Comparison of ENCODE assay signal across 15 cellular contexts in genomic region chr12:88144037-88144436, GRCh38. TPM values are rescaled to one million over a fixed set of nuclear protein-coding genes. Genes with fewer than 3 reads are reported as not detected.
A peak's percentile ranks its signal among the peaks of the same experiment; 100 is the strongest.
DNase-seq lines count a peak whose midpoint lies in the region; ATAC-seq, FAIRE-seq and TF ChIP-seq lines count a peak whose summit lies in the region.
"Had no signal": no experiment of that assay in that cellular context is flagged by ENCODE, and none has a peak within 500 bp of the region (broad histone marks: within the 10 kb centered on the region; RNA-seq: fewer than 3 reads in every experiment).

No MANE protein-coding gene starts in this region.

- ATAC-seq in stimulated activated naive CD8-positive, alpha-beta T cell treated with anti-CD3 and anti-CD28 coated beads, Interleukin-15, amount 100 ng/mL, for 72 hours = no peak
- no peak for ATAC-seq in GM18909 (IDR thresholded peaks at IDR 0.05; ENCODE audit: poor library complexity, unreplicated experiment)
- ATAC-seq in HG03565 (IDR thresholded peaks at IDR 0.05; ENCODE audit: unreplicated experiment) = no peak
- no peak for ATAC-seq in GM19351 (IDR thresholded peaks at IDR 0.05; ENCODE audit: unreplicated experiment)
- ATAC-seq: mucosa of descending colon, upper lobe of right lung had no signal

- peaks cover 48% of the 10 kb centered on the region for H3K4me1 Mint-ChIP-seq in stimulated activated naive CD8-positive, alpha-beta T cell treated with anti-CD3 and anti-CD28 coated beads, Interleukin-15, Interleukin-2, amounts not matched to agents 100 ng/mL and 50 ng/mL, for 24 hours (ENCODE audit: low read depth)
- peaks cover 37% of the 10 kb centered on the region for H3K4me1 Mint-ChIP-seq in stimulated activated naive CD8-positive, alpha-beta T cell treated with anti-CD3 and anti-CD28 coated beads, Interleukin-15, amount 100 ng/mL, for 72 hours

- no peaks in the 10 kb centered on the region for H3K9me3 Mint-ChIP-seq in stimulated activated naive CD8-positive, alpha-beta T cell treated with anti-CD3 and anti-CD28 coated beads, Interleukin-15, Interleukin-2, amounts not matched to agents 100 ng/mL and 50 ng/mL, for 24 hours
- no peaks in the 10 kb centered on the region for H3K9me3 Mint-ChIP-seq in stimulated activated naive CD8-positive, alpha-beta T cell treated with anti-CD3 and anti-CD28 coated beads, Interleukin-15, amount 100 ng/mL, for 72 hours

- H3K4me2 ChIP-seq in PC-9 = peak overlapping the region; percentile 85
- peak overlapping the region; percentile 74 for H3K4me2 ChIP-seq in keratinocyte (ENCODE audit: control insufficient read depth, extremely low read depth, insufficient read depth, low read depth, low read length)

- POLR2A ChIA-PET in PC-9 (lab: Charles Lee; ENCODE audit: unreplicated experiment) = no interaction called here

- H3K27me3 ChIP-seq in PC-9 (ENCODE audit: insufficient read depth, low read depth) (no peaks in the 10 kb centered on the region), keratinocyte (ENCODE audit: control insufficient read depth, extremely low read depth, insufficient read depth, low read length) (no peaks in the 10 kb centered on the region)
- H3K27me3 ChIP-seq: cardiac muscle cell, upper lobe of right lung had no signal

- H3K79me2 ChIP-seq in PC-9 (ENCODE audit: low read depth) (peaks cover 26% of the 10 kb centered on the region), keratinocyte (ENCODE audit: control insufficient read depth, insufficient read depth, low read length) (peaks cover 42% of the 10 kb centered on the region)

- peak; percentile 43 for FAIRE-seq in keratinocyte (lab: Jason Lieb, UNC)
- FAIRE-seq: kidney had no signal

- no peaks in the 10 kb centered on the region for H3K27me3 Mint-ChIP-seq in stimulated activated naive CD8-positive, alpha-beta T cell treated with anti-CD3 and anti-CD28 coated beads, Interleukin-15, Interleukin-2, amounts not matched to agents 100 ng/mL and 50 ng/mL, for 24 hours
- H3K27me3 Mint-ChIP-seq in stimulated activated naive CD8-positive, alpha-beta T cell treated with anti-CD3 and anti-CD28 coated beads, Interleukin-15, amount 100 ng/mL, for 72 hours = no peaks in the 10 kb centered on the region

- H3F3A ChIP-seq in PC-9 (ENCODE audit: insufficient read depth, low read depth) = peaks cover 8% of the 10 kb centered on the region; the same call in 1 of the 2 replicates

- peaks cover 13% of the 10 kb centered on the region for H3K36me3 Mint-ChIP-seq in stimulated activated naive CD8-positive, alpha-beta T cell treated with anti-CD3 and anti-CD28 coated beads, Interleukin-15, Interleukin-2, amounts not matched to agents 100 ng/mL and 50 ng/mL, for 24 hours (ENCODE audit: low read depth)

- peaks cover 13% of the 10 kb centered on the region for H3K4me1 ChIP-seq in PC-9 (replicated peaks; ENCODE audit: insufficient read depth)
- peaks cover 36% of the 10 kb centered on the region for H3K4me1 ChIP-seq in keratinocyte (ENCODE audit: control insufficient read depth, extremely low read depth, insufficient read depth, low read length)
- H3K4me1 ChIP-seq: upper lobe of right lung had no signal

- no peak for DNase-seq in stimulated activated naive CD8-positive, alpha-beta T cell treated with anti-CD3 and anti-CD28 coated beads, Interleukin-15, amount 100 ng/mL, for 72 hours
- DNase-seq in PC-9 = no peak
- no peak for DNase-seq in keratinocyte (ENCODE audit: low read depth, low spot score)
- no peak for DNase-seq in activated CD4-positive, CD25-positive, alpha-beta regulatory T cell (lab: John Stamatoyannopoulos, UW)
- DNase-seq: activated CD4-positive, alpha-beta T cell treated with anti-CD3 and anti-CD28 coated beads, Interleukin-2, amount 50 U/mL, for 48 hours; Kasumi-1; kidney; mucosa of descending colon; NCI-H524; upper lobe of right lung had no signal

- dilution Hi-C loops in keratinocyte (cut with MboI; ENCODE audit: extremely low pct_ligation_motif_present, low sequenced_read_pairs) = no loop called here

- H3K9ac ChIP-seq in keratinocyte (ENCODE audit: control insufficient read depth, extremely low read depth, insufficient read depth, low read length) = peak overlapping the region; percentile 43

- H3K4me3 ChIP-seq in PC-9 (no peak overlapping the region), keratinocyte (ENCODE audit: control insufficient read depth in 2 of 3, extremely low read depth in 1 of 3, insufficient read depth in 2 of 3, low read depth in 1 of 3, low read length in 3 of 3) (peak overlapping the region; percentile 65 to 94 (median 83))
- H3K4me3 ChIP-seq: cardiac muscle cell, mucosa of descending colon, upper lobe of right lung had no signal

- H3K9me3 ChIP-seq in PC-9 (ENCODE audit: insufficient read depth, low read depth) (no peaks in the 10 kb centered on the region), keratinocyte (ENCODE audit: control insufficient read depth, low read depth, low read length) (no peaks in the 10 kb centered on the region)
- H3K9me3 ChIP-seq: mucosa of descending colon, upper lobe of right lung had no signal

- TF ChIP-seq CTCF in PC-9 (conservative IDR thresholded peaks at IDR 0.05) (no peak), keratinocyte (optimal IDR thresholded peaks at IDR 0.05 in 1 of 3, IDR thresholded peaks at IDR 0.05 in 1 of 3, conservative IDR thresholded peaks at IDR 0.05 in 1 of 3; ENCODE audit: extremely low read depth in 1 of 3, insufficient read depth in 2 of 3, low read length in 3 of 3) (no peak)

- H2AFZ ChIP-seq in PC-9 (no peak overlapping the region), keratinocyte (ENCODE audit: control insufficient read depth, low read length) (no peak overlapping the region)

- BruUV-seq in PC-9 (replicated peaks; lab: Mats Ljungman, UMichigan) = no TSS peak

- intact Hi-C loops in PC-9 (cut with micrococcal nuclease; ENCODE audit: unreplicated experiment) = loop anchor here (5.0 kb wide), 2 partner anchors 433 to 873 kb away; no protein-coding TSS in a partner anchor

- H3K27ac ChIP-seq in PC-9 (no peak overlapping the region), keratinocyte (ENCODE audit: control insufficient read depth, insufficient read depth, low read length) (peak overlapping the region; percentile 89)
- H3K27ac ChIP-seq: cardiac muscle cell, upper lobe of right lung had no signal

- no peaks in the 10 kb centered on the region for H3K9me1 ChIP-seq in keratinocyte (ENCODE audit: control insufficient read depth, extremely low read depth, insufficient read depth, low read length)

- H3K36me3 ChIP-seq in PC-9 (ENCODE audit: low read depth) = 0 out of 2 replicates have a peak, but pooled peaks cover 9% of the 10 kb centered on the region
- no peaks in the 10 kb centered on the region for H3K36me3 ChIP-seq in keratinocyte (ENCODE audit: control insufficient read depth in 2 of 2, extremely low read depth in 1 of 2, insufficient read depth in 2 of 2, low read length in 2 of 2)
- H3K36me3 ChIP-seq: cardiac muscle cell, upper lobe of right lung had no signal

- peak overlapping the region; percentile 41 for H3K4me3 Mint-ChIP-seq in stimulated activated naive CD8-positive, alpha-beta T cell treated with anti-CD3 and anti-CD28 coated beads, Interleukin-15, Interleukin-2, amounts not matched to agents 100 ng/mL and 50 ng/mL, for 24 hours
- peak overlapping the region in 1 of 2 donors; percentile 9 for H3K4me3 Mint-ChIP-seq in stimulated activated naive CD8-positive, alpha-beta T cell treated with anti-CD3 and anti-CD28 coated beads, Interleukin-15, amount 100 ng/mL, for 72 hours

- H4K20me1 ChIP-seq in PC-9 (ENCODE audit: insufficient read depth) (no peaks in the 10 kb centered on the region), keratinocyte (ENCODE audit: control insufficient read depth, extremely low read depth, insufficient read depth, low read length) (no peaks in the 10 kb centered on the region)

- H3K27ac Mint-ChIP-seq in stimulated activated naive CD8-positive, alpha-beta T cell treated with anti-CD3 and anti-CD28 coated beads, Interleukin-15, Interleukin-2, amounts not matched to agents 100 ng/mL and 50 ng/mL, for 24 hours = no peak overlapping the region
- no peak overlapping the region for H3K27ac Mint-ChIP-seq in stimulated activated naive CD8-positive, alpha-beta T cell treated with anti-CD3 and anti-CD28 coated beads, Interleukin-15, amount 100 ng/mL, for 72 hours

- CTCF ChIA-PET in PC-9 (lab: Charles Lee) = no interaction called here

- no peaks in the 10 kb centered on the region for H3K9me2 ChIP-seq in PC-9 (ENCODE audit: insufficient read depth)

RNA-seq across cellular contexts. Expression of gene TMTC3, which starts 1.9 kb away (rescaled TPM):
- total RNA-seq in PC-9 (2021) = 23.3 and 26.4 TPM in 2 replicates
- polyA plus RNA-seq in keratinocyte = 25.8 to 35.1 TPM (median 29.0 TPM) in 3 replicates
- polyA plus RNA-seq in keratinocyte (2011; ENCODE audit: low read depth) = 5.7 TPM
- 4.3 and 12.3 TPM in 2 replicates for polyA plus RNA-seq in keratinocyte (2011; cell fraction: cytosol; rRNA removed)
- polyA plus RNA-seq in keratinocyte (2011; cell fraction: nucleus; rRNA removed) = 24.2 and 32.7 TPM in 2 replicates
- polyA plus RNA-seq in keratinocyte (2012; ENCODE audit: low replicate concordance) = 8.8 and 17.3 TPM in 2 replicates
- polyA minus RNA-seq in keratinocyte = 25.7 to 162 TPM (median 140 TPM) in 3 replicates
- polyA minus RNA-seq in keratinocyte (2011; cell fraction: cytosol; rRNA and poly(A)+ RNA removed) = 57.6 TPM
- 94.2 and 194 TPM in 2 replicates for polyA minus RNA-seq in keratinocyte (2011; cell fraction: nucleus; rRNA and poly(A)+ RNA removed)

RNA-seq across cellular contexts. Expression of gene CEP290, which starts 2.1 kb away (rescaled TPM):
- 21.9 and 22.2 TPM in 2 replicates for total RNA-seq in PC-9 (2021)
- polyA plus RNA-seq in keratinocyte = 3.7 to 5.6 TPM (median 4.7 TPM) in 3 replicates
- 19.7 TPM for polyA plus RNA-seq in keratinocyte (2011; ENCODE audit: low read depth)
- 2.1 and 2.8 TPM in 2 replicates for polyA plus RNA-seq in keratinocyte (2011; cell fraction: cytosol; rRNA removed)
- 8.5 and 12.4 TPM in 2 replicates for polyA plus RNA-seq in keratinocyte (2011; cell fraction: nucleus; rRNA removed)
- 2.5 and 4.7 TPM in 2 replicates for polyA plus RNA-seq in keratinocyte (2012; ENCODE audit: low replicate concordance)
- 0.98 to 7.1 TPM (median 2.2 TPM) in 3 replicates for polyA minus RNA-seq in keratinocyte
- 5.0 TPM for polyA minus RNA-seq in keratinocyte (2011; cell fraction: cytosol; rRNA and poly(A)+ RNA removed)
- polyA minus RNA-seq in keratinocyte (2011; cell fraction: nucleus; rRNA and poly(A)+ RNA removed) = 11.1 and 24.0 TPM in 2 replicates
